Comparison of ENCODE assay signal across 1 cellular context in genomic region chr3:34352932-34353331, GRCh38.
TF ChIP-seq lines count a peak whose summit lies in the region.

No MANE protein-coding gene starts in this region.

TF ChIP-seq in HepG2, 621 proteins besides CTCF, POLR2A, EP300 and RAD21 (continued from another document):
- TF ChIP-seq PAXIP1 (CRISPR knock-in tag; conservative IDR thresholded peaks at IDR 0.05): 0 out of 2 replicates have a peak, but pooled peaks have one; percentile 32
- peak; percentile 21; the same call in 1 of the 2 replicates for TF ChIP-seq HNF4A (CRISPR knock-in tag; IDR thresholded peaks at IDR 0.05)
- peak; percentile 54; the same call in 1 of the 2 replicates for TF ChIP-seq TCF7 (IDR thresholded peaks at IDR 0.05; ENCODE audit: low read depth)
- peak; percentile 49 for TF ChIP-seq NR2F2 (IDR thresholded peaks at IDR 0.05; ENCODE audit: borderline replicate concordance, low read depth)
- 0 out of 2 replicates have a peak, but pooled peaks have one; percentile 2 for TF ChIP-seq HNF4G (IDR thresholded peaks at IDR 0.05; ENCODE audit: borderline replicate concordance, low read depth, low read length)
- TF ChIP-seq HNF4G (CRISPR knock-in tag; IDR thresholded peaks at IDR 0.05; ENCODE audit: borderline replicate concordance, low read depth): no peak
